ENCODE assay signal across 31 cellular contexts in the genomic region with DNA sequence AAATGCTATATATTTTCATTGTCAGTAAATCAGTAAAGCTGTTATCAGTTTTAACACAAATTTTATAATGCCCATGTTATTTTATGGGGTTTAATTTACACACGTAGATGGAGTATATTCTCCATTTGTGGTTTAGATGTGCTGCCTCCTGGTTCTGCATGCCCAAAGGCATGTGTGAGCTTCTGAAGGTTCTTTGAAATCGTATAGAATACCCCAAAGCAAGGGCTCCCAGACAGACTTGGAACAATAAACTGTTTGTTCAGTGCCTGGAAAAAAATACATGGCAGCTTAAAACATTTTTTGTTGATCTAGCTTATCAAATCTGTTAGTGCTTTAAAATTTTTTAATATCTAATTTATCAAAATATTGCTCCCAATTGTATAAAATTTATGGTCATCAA.
"Had no signal": no experiment of that assay in that cellular context is flagged by ENCODE, and none has a peak within 500 bp of the region (broad histone marks: within the 10 kb centered on the region; RNA-seq: fewer than 3 reads in every experiment).

No MANE protein-coding gene starts in this region.

- H3K27ac ChIP-seq: ascending aorta, body of pancreas, brain microvascular endothelial cell, breast epithelium, WERI-Rb-1 had no signal

- DNase-seq: activated CD4-positive, alpha-beta memory T cell treated with anti-CD3 and anti-CD28 coated beads, Interleukin-2, amount 10 ng/mL, durations not matched to agents 7 days and 5 days; activated CD4-positive, alpha-beta T cell treated with anti-CD3 and anti-CD28 coated beads for 1 hour; activated CD4-positive, alpha-beta T cell treated with anti-CD3 and anti-CD28 coated beads for 36 hours; activated CD4-positive, alpha-beta T cell treated with anti-CD3 and anti-CD28 coated beads for 48 hours; activated CD4-positive, alpha-beta T cell treated with anti-CD3 and anti-CD28 coated beads, Interleukin-2, amount 10 ng/mL, durations not matched to agents 7 days and 5 days; activated CD4-positive, alpha-beta T cell treated with anti-CD3 and anti-CD28 coated beads, Interleukin-2, amount 50 U/mL, for 48 hours; activated CD4-positive, CD25-positive, alpha-beta regulatory T cell; activated CD8-positive, alpha-beta memory T cell treated with anti-CD3 and anti-CD28 coated beads for 24 hours; activated CD8-positive, alpha-beta memory T cell treated with anti-CD3 and anti-CD28 coated beads, Interleukin-2, amount 10 ng/mL, durations not matched to agents 7 days and 5 days; activated CD8-positive, alpha-beta memory T cell treated with anti-CD3 and anti-CD28 coated beads, Interleukin-2, amount 50 U/mL, for 48 hours; activated CD8-positive, alpha-beta T cell treated with anti-CD3 and anti-CD28 coated beads, Interleukin-2, amount 10 ng/mL, durations not matched to agents 7 days and 5 days; activated effector memory CD4-positive, alpha-beta T cell treated with Interleukin-2 at 50 U/mL for 16 hours; activated gamma-delta T cell; activated naive CD4-positive, alpha-beta T cell treated with anti-CD3 and anti-CD28 coated beads, Interleukin-2, amount 10 ng/mL, durations not matched to agents 7 days and 5 days; activated naive CD4-positive, alpha-beta T cell treated with Interleukin-2 at 50 U/mL for 16 hours; activated naive CD8-positive, alpha-beta T cell treated with anti-CD3 and anti-CD28 coated beads, Interleukin-2, amount 10 ng/mL, durations not matched to agents 7 days and 5 days; activated naive CD8-positive, alpha-beta T cell treated with anti-CD3 and anti-CD28 coated beads, Interleukin-2, amount 50 U/mL, for 24 hours; activated T-cell treated with anti-CD3 and anti-CD28 coated beads, Interleukin-2, amount 50 U/mL, for 24 hours; activated T-cell treated with anti-CD3 and anti-CD28 coated beads, Interleukin-2, amount 50 U/mL, for 48 hours; amygdala; anterior cingulate cortex; body of pancreas; brain microvascular endothelial cell; central memory CD4-positive, alpha-beta T cell; T-helper 1 cell; T-helper 2 cell; T-helper 9 cell; WERI-Rb-1 had no signal

- FAIRE-seq: TTC549 had no signal
